ENCODE assay signal across 10 cellular contexts in genomic region chr18:58221060-58221725, GRCh38.
DNase-seq lines count a peak whose midpoint lies in the region; ATAC-seq and TF ChIP-seq lines count a peak whose summit lies in the region.
"Had no signal": no experiment of that assay in that cellular context is flagged by ENCODE, and none has a peak within 500 bp of the region (broad histone marks: within the 10 kb centered on the region; RNA-seq: fewer than 3 reads in every experiment).

No MANE protein-coding gene starts in this region.

- no peaks in the 10 kb centered on the region for H3F3A ChIP-seq in GM23338 (replicated peaks; ENCODE audit: low read depth)
- H3F3A ChIP-seq in MM.1S (ENCODE audit: insufficient read depth, low read length) = no peaks in the 10 kb centered on the region

- peak overlapping the region; percentile 54; the same call in 1 of the 2 replicates for H3K27ac ChIP-seq in GM23338 (ENCODE audit: low read depth)
- H3K27ac ChIP-seq in rectal smooth muscle tissue (ENCODE audit: low read depth, low read length) = no peak overlapping the region
- H3K27ac ChIP-seq in MM.1S (ENCODE audit: low read length) = no peak overlapping the region
- H3K27ac ChIP-seq in coronary artery = no peak overlapping the region

- H3K27me3 Mint-ChIP-seq in GM23338 (ENCODE audit: insufficient read depth, low read depth, poor library complexity) (peaks cover 13% of the 10 kb centered on the region), immature natural killer cell (ENCODE audit: low read depth in 3 of 3) (peaks cover 3 to 6% (median 4%) of the 10 kb centered on the region in 3 donors)

- TF ChIP-seq CTCF in GM23338 (conservative IDR thresholded peaks at IDR 0.05; ENCODE audit: low read depth in 2 of 2) = peak in 1 of 2 experiments; percentile 10; a peak in 1 of 4 replicates
- no peak for TF ChIP-seq CTCF in MM.1S (IDR thresholded peaks at IDR 0.05; ENCODE audit: low read length)
- TF ChIP-seq CTCF in coronary artery (IDR thresholded peaks at IDR 0.05) = no peak

- ATAC-seq in GM23338 = peak; percentile 48
- ATAC-seq: natural killer cell treated with Interleukin-12 subunit alpha and Interleukin-12 subunit beta and Interleukin-15 and Interleukin-18, amount 100 ng/mL, for 72 hours; Right ventricle myocardium inferior had no signal

- H3K4me1 ChIP-seq in GM23338 (ENCODE audit: insufficient read depth) = peaks cover 73% of the 10 kb centered on the region
- peaks cover 9% of the 10 kb centered on the region for H3K4me1 ChIP-seq in rectal smooth muscle tissue (ENCODE audit: control insufficient read depth, insufficient read depth, low read length)
- H3K4me1 ChIP-seq in MM.1S (ENCODE audit: low read length) = 0 out of 2 replicates have a peak, but pooled peaks cover 7% of the 10 kb centered on the region

- no peak overlapping the region for H3K4me3 ChIP-seq in GM23338
- peak overlapping the region; percentile 50 for H3K4me3 ChIP-seq in rectal smooth muscle tissue (ENCODE audit: low read length)
- H3K4me3 ChIP-seq in MM.1S (ENCODE audit: low read length) = no peak overlapping the region
- H3K4me3 ChIP-seq in coronary artery = no peak overlapping the region

- H4K20me1 ChIP-seq in GM23338 (replicated peaks; ENCODE audit: insufficient read depth) (no peaks in the 10 kb centered on the region), MM.1S (ENCODE audit: insufficient read depth, low read length) (no peaks in the 10 kb centered on the region)

- H3K4me2 ChIP-seq in GM23338 = peak overlapping the region; percentile 44
- no peak overlapping the region for H3K4me2 ChIP-seq in MM.1S (ENCODE audit: low read depth, low read length)

- H3K9me3 Mint-ChIP-seq in GM23338 (no peaks in the 10 kb centered on the region; the same call in 2 of the 3 replicates), immature natural killer cell (no peaks in the 10 kb centered on the region)
- H3K9me3 Mint-ChIP-seq: natural killer cell treated with Interleukin-12 subunit alpha and Interleukin-12 subunit beta and Interleukin-15 and Interleukin-18, amount 100 ng/mL, for 72 hours had no signal

- H3K4me3 Mint-ChIP-seq in GM23338 (no peak overlapping the region), immature natural killer cell (no peak overlapping the region)
- H3K4me3 Mint-ChIP-seq: natural killer cell treated with Interleukin-12 subunit alpha and Interleukin-12 subunit beta and Interleukin-15 and Interleukin-18, amount 100 ng/mL, for 72 hours had no signal

- DNase-seq in GM23338 (ENCODE audit: low spot score) (peak; percentile 72), SK-MEL-5 (ENCODE audit: low read depth, low spot score) (peak; percentile 77), fibroblast of the conjunctiva (ENCODE audit: low read depth) (peak; percentile 30), MM.1S (no peak), amygdala (lab: John Stamatoyannopoulos, UW) (no peak), coronary artery (ENCODE audit: low spot score) (no peak), immature natural killer cell (no peak)

- in situ Hi-C loops in SK-MEL-5 (cut with HindIII; ENCODE audit: low pct_unique_long_range_greater_than_20kb, low sequenced_read_pairs) = no loop called here

- H3K4me1 Mint-ChIP-seq in GM23338 (peaks cover 75% of the 10 kb centered on the region), immature natural killer cell (no peaks in the 10 kb centered on the region)

- H3K36me3 ChIP-seq in GM23338 (ENCODE audit: insufficient read depth) (no peaks in the 10 kb centered on the region), rectal smooth muscle tissue (ENCODE audit: control insufficient read depth, insufficient read depth, low read length) (no peaks in the 10 kb centered on the region), MM.1S (replicated peaks; ENCODE audit: insufficient read depth, low read length) (no peaks in the 10 kb centered on the region)

- H3K27ac Mint-ChIP-seq in GM23338 = peak overlapping the region; percentile 74
- no peak overlapping the region for H3K27ac Mint-ChIP-seq in immature natural killer cell
- H3K27ac Mint-ChIP-seq: natural killer cell treated with Interleukin-12 subunit alpha and Interleukin-12 subunit beta and Interleukin-15 and Interleukin-18, amount 100 ng/mL, for 72 hours had no signal

- H3K9ac ChIP-seq in rectal smooth muscle tissue (ENCODE audit: low read length) (no peak overlapping the region), MM.1S (ENCODE audit: low read length) (no peak overlapping the region)

- H3K36me3 Mint-ChIP-seq in GM23338 (ENCODE audit: low read depth) (no peaks in the 10 kb centered on the region; the same call in 2 of the 3 replicates), immature natural killer cell (no peaks in the 10 kb centered on the region)
- H3K36me3 Mint-ChIP-seq: natural killer cell treated with Interleukin-12 subunit alpha and Interleukin-12 subunit beta and Interleukin-15 and Interleukin-18, amount 100 ng/mL, for 72 hours had no signal

- H2AFZ ChIP-seq in GM23338 (no peak overlapping the region), MM.1S (ENCODE audit: low read length) (no peak overlapping the region)

- no peaks in the 10 kb centered on the region for H3K9me3 ChIP-seq in MM.1S (replicated peaks; ENCODE audit: insufficient read depth, low read length)

- H3K9me2 ChIP-seq in GM23338 (ENCODE audit: insufficient read depth) = no peaks in the 10 kb centered on the region
- no peaks in the 10 kb centered on the region for H3K9me2 ChIP-seq in MM.1S (replicated peaks; ENCODE audit: insufficient read depth, low read length)

- no peaks in the 10 kb centered on the region for H3K27me3 ChIP-seq in GM23338 (ENCODE audit: insufficient read depth)
- no peaks in the 10 kb centered on the region for H3K27me3 ChIP-seq in rectal smooth muscle tissue (ENCODE audit: control insufficient read depth, insufficient read depth, low read length)
- no peaks in the 10 kb centered on the region for H3K27me3 ChIP-seq in MM.1S (replicated peaks; ENCODE audit: insufficient read depth, low read length)

- peaks cover 99% of the 10 kb centered on the region for H3K79me2 ChIP-seq in GM23338 (replicated peaks; ENCODE audit: insufficient read depth)
- H3K79me2 ChIP-seq in MM.1S (ENCODE audit: low read length) = no peaks in the 10 kb centered on the region

TF ChIP-seq in GM23338, 12 proteins besides CTCF, POLR2A, EP300 and RAD21:
- TF ChIP-seq ZNF114 (CRISPR knock-in tag; IDR thresholded peaks at IDR 0.05) (0 out of 2 replicates have a peak, but pooled peaks have one; percentile 59), CREB1 (CRISPR knock-in tag; IDR thresholded peaks at IDR 0.05; ENCODE audit: low read depth) (peak; percentile 51; the same call in 1 of the 2 replicates), REST (IDR thresholded peaks at IDR 0.05; ENCODE audit: unreplicated experiment) (no peak), NANOG (IDR thresholded peaks at IDR 0.05; ENCODE audit: borderline replicate concordance) (no peak)

Comparison
In these comparisons a context has a peak if more than half of its experiments do, and no peak if none do; other contexts are left out.
1. DNase-seq: peak in GM23338 (single experiment), SK-MEL-5 (single experiment) and fibroblast of the conjunctiva (single experiment); none in MM.1S (single experiment), amygdala (0 of 56), coronary artery (single experiment) and immature natural killer cell (0 of 3).